ENCODE assay signal across 8 cellular contexts in the genomic region with DNA sequence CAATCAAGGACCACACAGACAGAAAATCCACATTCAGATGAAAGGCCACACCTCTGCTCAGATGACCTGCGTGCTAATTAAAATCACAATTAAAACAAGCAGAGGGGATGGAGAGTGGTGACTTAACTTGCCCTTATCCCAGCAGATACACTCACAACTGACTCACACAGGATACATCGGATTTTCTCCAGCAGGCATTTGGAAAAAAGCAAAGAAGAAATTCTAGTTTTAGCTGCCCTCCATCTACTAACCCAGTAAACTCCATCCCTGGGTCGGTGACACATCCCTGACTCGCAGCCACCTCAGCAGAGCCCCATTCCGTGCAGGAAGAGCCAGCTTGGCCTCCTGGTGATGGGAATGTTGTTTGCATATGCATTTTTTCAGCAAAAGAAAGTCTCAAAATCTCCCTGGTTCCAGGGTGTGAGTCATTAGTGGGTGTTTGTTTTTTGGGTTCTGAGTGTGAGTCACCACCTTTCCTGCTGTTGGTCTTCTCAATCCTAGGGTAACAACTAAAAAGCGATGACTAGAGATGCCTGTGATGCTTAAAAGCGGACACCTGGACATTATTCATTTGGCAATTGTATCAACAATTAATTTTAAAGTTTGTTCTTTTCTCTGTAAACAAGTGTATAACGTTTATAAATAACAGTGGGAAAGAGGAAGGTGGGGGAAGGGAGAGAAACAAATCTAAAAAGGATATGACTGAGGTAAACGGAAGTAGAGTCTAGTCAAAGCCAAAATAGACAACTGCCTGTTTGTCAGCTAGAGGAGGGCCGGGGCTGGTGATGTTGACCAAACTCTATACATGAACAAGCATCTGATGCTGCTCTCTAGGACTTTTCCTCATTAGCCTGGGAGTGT. TPM values are rescaled to one million over a fixed set of nuclear protein-coding genes. Genes with fewer than 3 reads are reported as not detected.
DNase-seq lines count a peak whose midpoint lies in the region; ATAC-seq, FAIRE-seq and TF ChIP-seq lines count a peak whose summit lies in the region.

No MANE protein-coding gene starts in this region.

- peaks cover 2% of the 10 kb centered on the region for H3K27me3 Mint-ChIP-seq in brain

- peak overlapping the region in 1 of 5 experiments; percentile 3 for H3K4me3 Mint-ChIP-seq in brain

- FAIRE-seq in D721Med (lab: Jason Lieb, UNC), result no peak

- peaks cover 22% of the 10 kb centered on the region for H3K4me1 Mint-ChIP-seq in brain

- TF ChIP-seq CTCF in brain (conservative IDR thresholded peaks at IDR 0.05) (no peak), D721Med (IDR thresholded peaks at IDR 0.05; ENCODE audit: insufficient read depth, missing control alignments) (no peak)

- DNase-seq in NCI-H345 (lab: John Stamatoyannopoulos, UW) (peak; percentile 1), NCI-H345 treated with DMSO at 0.1 percent for 48 hours (lab: John Stamatoyannopoulos, UW; ENCODE audit: unreplicated experiment) (no peak), RKO (ENCODE audit: low spot score) (peak; percentile 99), iPS-NIHi7 (ENCODE audit: extremely low spot score) (peak; percentile 85), D721Med (ENCODE audit: insufficient read length, low spot score) (no peak)
- DNase-seq in stimulated activated CD4-positive, alpha-beta T cell treated with anti-CD3 and anti-CD28 coated beads, Interleukin-15, amount 100 ng/mL, for 24 hours, result peak; percentile 32

- peak; percentile 72 for ATAC-seq in HG02884 (IDR thresholded peaks at IDR 0.05; ENCODE audit: unreplicated experiment)

- H3K36me3 Mint-ChIP-seq in brain, result no peaks in the 10 kb centered on the region

- H3K27ac Mint-ChIP-seq in brain, result peak overlapping the region in 3 of 5 experiments; percentile 18 to 85 (median 71)

- peaks cover 0 to 2% (median 0%) of the 10 kb centered on the region in 5 experiments for H3K9me3 Mint-ChIP-seq in brain

RNA-seq across cellular contexts. Expression of gene SLC4A7, which starts 49.8 kb away (rescaled TPM):
- polyA plus RNA-seq in brain (ENCODE audit: insufficient read depth, low read depth, low replicate concordance), result 1.2 TPM

Comparison
In these comparisons a context has a peak if more than half of its experiments do, and no peak if none do; other contexts are left out.
1. DNase-seq: peak in NCI-H345 (single experiment), RKO (single experiment), iPS-NIHi7 (single experiment) and stimulated activated CD4-positive, alpha-beta T cell treated with anti-CD3 and anti-CD28 coated beads, Interleukin-15, amount 100 ng/mL, for 24 hours (single experiment); none in NCI-H345 treated with DMSO at 0.1 percent for 48 hours (single experiment) and D721Med (single experiment).